1 cellular context compared by ENCODE assay signal in the genomic region with DNA sequence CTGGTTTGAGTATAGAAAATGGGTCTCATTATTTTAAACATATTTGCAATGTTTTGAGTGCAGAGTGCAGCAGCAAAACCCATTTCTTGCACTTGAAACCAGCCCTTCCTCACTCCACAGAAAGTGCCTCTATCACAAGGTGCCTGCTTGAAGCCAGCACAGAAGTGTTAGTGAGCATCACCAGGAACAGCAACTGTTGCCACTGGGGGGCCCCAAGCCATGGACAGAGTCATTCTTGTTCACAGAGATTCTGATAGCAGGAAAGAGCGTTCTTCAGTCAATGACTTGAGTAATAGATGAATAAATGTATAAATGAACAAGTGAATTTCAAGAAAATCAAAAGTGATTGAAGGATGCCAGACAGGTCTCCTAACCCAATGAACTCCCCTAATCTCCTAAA.
TF ChIP-seq lines count a peak whose summit lies in the region.

No MANE protein-coding gene starts in this region.

TF ChIP-seq in WTC11, 78 proteins besides CTCF, POLR2A, EP300 and RAD21 (continued from another document):
- TF ChIP-seq, protein P1, sequence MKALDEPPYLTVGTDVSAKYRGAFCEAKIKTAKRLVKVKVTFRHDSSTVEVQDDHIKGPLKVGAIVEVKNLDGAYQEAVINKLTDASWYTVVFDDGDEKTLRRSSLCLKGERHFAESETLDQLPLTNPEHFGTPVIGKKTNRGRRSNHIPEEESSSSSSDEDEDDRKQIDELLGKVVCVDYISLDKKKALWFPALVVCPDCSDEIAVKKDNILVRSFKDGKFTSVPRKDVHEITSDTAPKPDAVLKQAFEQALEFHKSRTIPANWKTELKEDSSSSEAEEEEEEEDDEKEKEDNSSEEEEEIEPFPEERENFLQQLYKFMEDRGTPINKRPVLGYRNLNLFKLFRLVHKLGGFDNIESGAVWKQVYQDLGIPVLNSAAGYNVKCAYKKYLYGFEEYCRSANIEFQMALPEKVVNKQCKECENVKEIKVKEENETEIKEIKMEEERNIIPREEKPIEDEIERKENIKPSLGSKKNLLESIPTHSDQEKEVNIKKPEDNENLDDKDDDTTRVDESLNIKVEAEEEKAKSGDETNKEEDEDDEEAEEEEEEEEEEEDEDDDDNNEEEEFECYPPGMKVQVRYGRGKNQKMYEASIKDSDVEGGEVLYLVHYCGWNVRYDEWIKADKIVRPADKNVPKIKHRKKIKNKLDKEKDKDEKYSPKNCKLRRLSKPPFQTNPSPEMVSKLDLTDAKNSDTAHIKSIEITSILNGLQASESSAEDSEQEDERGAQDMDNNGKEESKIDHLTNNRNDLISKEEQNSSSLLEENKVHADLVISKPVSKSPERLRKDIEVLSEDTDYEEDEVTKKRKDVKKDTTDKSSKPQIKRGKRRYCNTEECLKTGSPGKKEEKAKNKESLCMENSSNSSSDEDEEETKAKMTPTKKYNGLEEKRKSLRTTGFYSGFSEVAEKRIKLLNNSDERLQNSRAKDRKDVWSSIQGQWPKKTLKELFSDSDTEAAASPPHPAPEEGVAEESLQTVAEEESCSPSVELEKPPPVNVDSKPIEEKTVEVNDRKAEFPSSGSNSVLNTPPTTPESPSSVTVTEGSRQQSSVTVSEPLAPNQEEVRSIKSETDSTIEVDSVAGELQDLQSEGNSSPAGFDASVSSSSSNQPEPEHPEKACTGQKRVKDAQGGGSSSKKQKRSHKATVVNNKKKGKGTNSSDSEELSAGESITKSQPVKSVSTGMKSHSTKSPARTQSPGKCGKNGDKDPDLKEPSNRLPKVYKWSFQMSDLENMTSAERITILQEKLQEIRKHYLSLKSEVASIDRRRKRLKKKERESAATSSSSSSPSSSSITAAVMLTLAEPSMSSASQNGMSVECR (CRISPR knock-in tag; IDR thresholded peaks at IDR 0.05; ENCODE audit: borderline replicate concordance): no peak
- TF ChIP-seq, protein P2, sequence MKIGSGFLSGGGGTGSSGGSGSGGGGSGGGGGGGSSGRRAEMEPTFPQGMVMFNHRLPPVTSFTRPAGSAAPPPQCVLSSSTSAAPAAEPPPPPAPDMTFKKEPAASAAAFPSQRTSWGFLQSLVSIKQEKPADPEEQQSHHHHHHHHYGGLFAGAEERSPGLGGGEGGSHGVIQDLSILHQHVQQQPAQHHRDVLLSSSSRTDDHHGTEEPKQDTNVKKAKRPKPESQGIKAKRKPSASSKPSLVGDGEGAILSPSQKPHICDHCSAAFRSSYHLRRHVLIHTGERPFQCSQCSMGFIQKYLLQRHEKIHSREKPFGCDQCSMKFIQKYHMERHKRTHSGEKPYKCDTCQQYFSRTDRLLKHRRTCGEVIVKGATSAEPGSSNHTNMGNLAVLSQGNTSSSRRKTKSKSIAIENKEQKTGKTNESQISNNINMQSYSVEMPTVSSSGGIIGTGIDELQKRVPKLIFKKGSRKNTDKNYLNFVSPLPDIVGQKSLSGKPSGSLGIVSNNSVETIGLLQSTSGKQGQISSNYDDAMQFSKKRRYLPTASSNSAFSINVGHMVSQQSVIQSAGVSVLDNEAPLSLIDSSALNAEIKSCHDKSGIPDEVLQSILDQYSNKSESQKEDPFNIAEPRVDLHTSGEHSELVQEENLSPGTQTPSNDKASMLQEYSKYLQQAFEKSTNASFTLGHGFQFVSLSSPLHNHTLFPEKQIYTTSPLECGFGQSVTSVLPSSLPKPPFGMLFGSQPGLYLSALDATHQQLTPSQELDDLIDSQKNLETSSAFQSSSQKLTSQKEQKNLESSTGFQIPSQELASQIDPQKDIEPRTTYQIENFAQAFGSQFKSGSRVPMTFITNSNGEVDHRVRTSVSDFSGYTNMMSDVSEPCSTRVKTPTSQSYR (CRISPR knock-in tag; IDR thresholded peaks at IDR 0.05): no peak
- TF ChIP-seq MXD4 (CRISPR knock-in tag; IDR thresholded peaks at IDR 0.05; ENCODE audit: borderline replicate concordance) (no peak), ZBTB21 (CRISPR knock-in tag; IDR thresholded peaks at IDR 0.05; ENCODE audit: borderline replicate concordance) (no peak), NR3C1 (CRISPR knock-in tag; conservative IDR thresholded peaks at IDR 0.05; ENCODE audit: low read depth) (no peak), NR1H2 (CRISPR knock-in tag; IDR thresholded peaks at IDR 0.05) (no peak), ATF1 (CRISPR knock-in tag; IDR thresholded peaks at IDR 0.05) (no peak)
- TF ChIP-seq, protein P3, sequence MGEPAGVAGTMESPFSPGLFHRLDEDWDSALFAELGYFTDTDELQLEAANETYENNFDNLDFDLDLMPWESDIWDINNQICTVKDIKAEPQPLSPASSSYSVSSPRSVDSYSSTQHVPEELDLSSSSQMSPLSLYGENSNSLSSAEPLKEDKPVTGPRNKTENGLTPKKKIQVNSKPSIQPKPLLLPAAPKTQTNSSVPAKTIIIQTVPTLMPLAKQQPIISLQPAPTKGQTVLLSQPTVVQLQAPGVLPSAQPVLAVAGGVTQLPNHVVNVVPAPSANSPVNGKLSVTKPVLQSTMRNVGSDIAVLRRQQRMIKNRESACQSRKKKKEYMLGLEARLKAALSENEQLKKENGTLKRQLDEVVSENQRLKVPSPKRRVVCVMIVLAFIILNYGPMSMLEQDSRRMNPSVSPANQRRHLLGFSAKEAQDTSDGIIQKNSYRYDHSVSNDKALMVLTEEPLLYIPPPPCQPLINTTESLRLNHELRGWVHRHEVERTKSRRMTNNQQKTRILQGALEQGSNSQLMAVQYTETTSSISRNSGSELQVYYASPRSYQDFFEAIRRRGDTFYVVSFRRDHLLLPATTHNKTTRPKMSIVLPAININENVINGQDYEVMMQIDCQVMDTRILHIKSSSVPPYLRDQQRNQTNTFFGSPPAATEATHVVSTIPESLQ (CRISPR knock-in tag; IDR thresholded peaks at IDR 0.05): no peak
- TF ChIP-seq, protein P4, sequence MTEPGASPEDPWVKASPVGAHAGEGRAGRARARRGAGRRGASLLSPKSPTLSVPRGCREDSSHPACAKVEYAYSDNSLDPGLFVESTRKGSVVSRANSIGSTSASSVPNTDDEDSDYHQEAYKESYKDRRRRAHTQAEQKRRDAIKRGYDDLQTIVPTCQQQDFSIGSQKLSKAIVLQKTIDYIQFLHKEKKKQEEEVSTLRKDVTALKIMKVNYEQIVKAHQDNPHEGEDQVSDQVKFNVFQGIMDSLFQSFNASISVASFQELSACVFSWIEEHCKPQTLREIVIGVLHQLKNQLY (CRISPR knock-in tag; IDR thresholded peaks at IDR 0.05): no peak
- TF ChIP-seq, protein P5, sequence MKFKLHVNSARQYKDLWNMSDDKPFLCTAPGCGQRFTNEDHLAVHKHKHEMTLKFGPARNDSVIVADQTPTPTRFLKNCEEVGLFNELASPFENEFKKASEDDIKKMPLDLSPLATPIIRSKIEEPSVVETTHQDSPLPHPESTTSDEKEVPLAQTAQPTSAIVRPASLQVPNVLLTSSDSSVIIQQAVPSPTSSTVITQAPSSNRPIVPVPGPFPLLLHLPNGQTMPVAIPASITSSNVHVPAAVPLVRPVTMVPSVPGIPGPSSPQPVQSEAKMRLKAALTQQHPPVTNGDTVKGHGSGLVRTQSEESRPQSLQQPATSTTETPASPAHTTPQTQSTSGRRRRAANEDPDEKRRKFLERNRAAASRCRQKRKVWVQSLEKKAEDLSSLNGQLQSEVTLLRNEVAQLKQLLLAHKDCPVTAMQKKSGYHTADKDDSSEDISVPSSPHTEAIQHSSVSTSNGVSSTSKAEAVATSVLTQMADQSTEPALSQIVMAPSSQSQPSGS (CRISPR knock-in tag; IDR thresholded peaks at IDR 0.05; ENCODE audit: borderline replicate concordance, low read depth): no peak
